Comparison of ENCODE assay signal across 1 cellular context in genomic region chr6:144104488-144104887, GRCh38.
TF ChIP-seq lines count a peak whose summit lies in the region.

No MANE protein-coding gene starts in this region.

TF ChIP-seq in HepG2, 621 proteins besides CTCF, POLR2A, EP300 and RAD21 (continued from another document):
- no peak for TF ChIP-seq ZNF513 (CRISPR knock-in tag; conservative IDR thresholded peaks at IDR 0.05)
- TF ChIP-seq CEBPB (IDR thresholded peaks at IDR 0.05; ENCODE audit: borderline replicate concordance, low read depth, low read length), result peak; percentile 53
- TF ChIP-seq ZNF431 (CRISPR knock-in tag; IDR thresholded peaks at IDR 0.05; ENCODE audit: borderline replicate concordance, low read depth), result no peak
